ENCODE assay signal across 18 cellular contexts in the genomic region with DNA sequence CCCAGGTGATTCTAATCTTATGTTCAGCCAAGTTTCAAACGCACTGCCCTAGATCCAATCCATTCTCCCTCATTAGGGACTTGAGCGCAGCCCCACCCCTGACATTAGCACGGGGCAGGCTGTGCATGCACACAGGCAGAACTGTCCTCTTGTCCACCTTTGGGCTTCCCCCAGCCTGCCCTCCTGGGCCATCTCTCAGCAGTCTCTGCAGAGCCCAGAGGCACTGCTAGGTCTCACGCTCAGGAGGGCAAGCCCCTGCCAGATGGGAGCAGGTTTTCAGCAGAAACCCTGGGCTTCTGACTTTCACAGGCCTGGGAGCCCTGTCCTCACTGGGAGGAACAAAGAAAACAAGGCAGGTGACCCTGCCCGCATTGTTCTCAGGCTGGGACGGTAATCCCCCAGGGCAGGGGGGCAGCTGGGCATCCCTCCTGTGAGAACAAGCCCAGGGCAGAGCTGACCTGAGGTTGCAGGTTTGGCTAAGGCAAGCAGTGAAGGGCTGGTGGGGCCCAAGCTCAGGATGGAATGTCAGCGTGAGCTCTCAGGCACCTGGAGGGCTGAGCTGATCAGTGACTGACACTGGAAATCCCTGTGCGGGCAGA. TPM values are rescaled to one million over a fixed set of nuclear protein-coding genes. Genes with fewer than 3 reads are reported as not detected.
DNase-seq lines count a peak whose midpoint lies in the region; ATAC-seq and TF ChIP-seq lines count a peak whose summit lies in the region.
"Had no signal": no experiment of that assay in that cellular context is flagged by ENCODE, and none has a peak within 500 bp of the region (broad histone marks: within the 10 kb centered on the region; RNA-seq: fewer than 3 reads in every experiment).

No MANE protein-coding gene starts in this region.

- H3K4me2 ChIP-seq in HCT116 (ENCODE audit: low read length) (peak overlapping the region; percentile 82), Karpas-422 (ENCODE audit: low read depth, low read length, poor library complexity, severe bottlenecking) (no peak overlapping the region)

- H3K4me1 Mint-ChIP-seq in WTC11 = peaks cover 86% of the 10 kb centered on the region
- H3K4me1 Mint-ChIP-seq: central memory CD8-positive, alpha-beta T cell had no signal

- peaks cover 7% of the 10 kb centered on the region for H3K36me3 Mint-ChIP-seq in WTC11
- H3K36me3 Mint-ChIP-seq: T-cell had no signal

- no peak overlapping the region for H2AFZ ChIP-seq in HCT116 (ENCODE audit: low read depth, low read length, poor library complexity, severe bottlenecking)
- H2AFZ ChIP-seq in Karpas-422 (ENCODE audit: low read length) = no peak overlapping the region

- H3K79me2 ChIP-seq in HCT116 (ENCODE audit: insufficient read depth, low read length) (peaks cover 84% of the 10 kb centered on the region), Karpas-422 (ENCODE audit: low read length) (no peaks in the 10 kb centered on the region)

- H4K20me1 ChIP-seq in HCT116 (ENCODE audit: insufficient read depth) (no peaks in the 10 kb centered on the region), Karpas-422 (ENCODE audit: insufficient read depth, low read depth, low read length) (no peaks in the 10 kb centered on the region)

- RAD21 ChIA-PET in HCT116 (lab: Charles Lee; ENCODE audit: low non-redundant PET in 1 of 2, low total read pairs in 2 of 2, uncharacterized antibody in 2 of 2, unreplicated experiment in 2 of 2) = no interaction called here

- ATAC-seq in HCT116 (no peak), WTC11 (peak; percentile 44), left colon (peak; percentile 8), HG02642 (IDR thresholded peaks at IDR 0.05; ENCODE audit: poor library complexity, unreplicated experiment) (no peak), HG03457 (IDR thresholded peaks at IDR 0.05; ENCODE audit: unreplicated experiment) (no peak)
- ATAC-seq: effector memory CD8-positive, alpha-beta T cell; T-cell had no signal

- peaks cover 46 to 57% of the 10 kb centered on the region in 2 experiments for H3K4me1 ChIP-seq in HCT116 (ENCODE audit: control insufficient read depth in 1 of 2, insufficient read depth in 2 of 2, low read length in 2 of 2)
- no peaks in the 10 kb centered on the region for H3K4me1 ChIP-seq in Karpas-422 (ENCODE audit: low read length)
- H3K4me1 ChIP-seq: HAP-1 had no signal

- TF ChIP-seq RAD21 in HCT116 (IDR thresholded peaks at IDR 0.05; ENCODE audit: low read depth) = no peak

- no peak for TF ChIP-seq POLR2A in HCT116 (IDR thresholded peaks at IDR 0.05; ENCODE audit: borderline replicate concordance, extremely low read depth, insufficient read depth, insufficient read length)

- CTCF ChIA-PET in HCT116 (lab: Charles Lee) = no interaction called here
- CTCF ChIA-PET in WTC11 (lab: Charles Lee) = interaction anchor here (0.8 to 10.7 kb wide), 9 partner anchors 12 to 106 kb away, joined by 3 to 122 read pairs (median 4); a partner anchor contains a TSS

- intact Hi-C loops in HCT116 (cut with micrococcal nuclease) (no loop called here), left colon (cut with DNase I, micrococcal nuclease) (no loop called here)

- H3K9me3 ChIP-seq in HCT116 (ENCODE audit: control insufficient read depth in 1 of 2, insufficient read depth in 1 of 2, low read depth in 1 of 2, low read length in 2 of 2) = no peaks in the 10 kb centered on the region
- H3K9me3 ChIP-seq in Karpas-422 (ENCODE audit: low read length) = no peaks in the 10 kb centered on the region
- H3K9me3 ChIP-seq: HAP-1 had no signal

- H3K4me3 Mint-ChIP-seq in WTC11 = no peak overlapping the region
- H3K4me3 Mint-ChIP-seq: activated B cell treated with CpG ODN at 0.5 μM for 24 hours; central memory CD8-positive, alpha-beta T cell; effector memory CD8-positive, alpha-beta T cell; T-cell had no signal

- BruUV-seq in HCT116 (replicated peaks; lab: Mats Ljungman, UMichigan) = no TSS peak

- no peaks in the 10 kb centered on the region for H3K9me2 ChIP-seq in HCT116 (ENCODE audit: insufficient read depth)
- H3K9me2 ChIP-seq in Karpas-422 (replicated peaks; ENCODE audit: insufficient read depth, low read length) = no peaks in the 10 kb centered on the region

- no peaks in the 10 kb centered on the region for H3K9me3 Mint-ChIP-seq in WTC11
- H3K9me3 Mint-ChIP-seq: activated B cell treated with CpG ODN at 0.5 μM for 24 hours; central memory CD8-positive, alpha-beta T cell; effector memory CD8-positive, alpha-beta T cell; T-cell had no signal

- H3K9ac ChIP-seq in HCT116 (ENCODE audit: low read length) (peak overlapping the region; percentile 34), Karpas-422 (ENCODE audit: low read length) (no peak overlapping the region)

- peak overlapping the region; percentile 97 for H3K27ac Mint-ChIP-seq in WTC11
- H3K27ac Mint-ChIP-seq: activated B cell treated with CpG ODN at 0.5 μM for 24 hours, T-cell had no signal

- DNase-seq in HCT116 (ENCODE audit: low read depth, low spot score) (no peak), WTC11 (ENCODE audit: low spot score) (peak; percentile 58), left colon (no peak), retinal pigment epithelial cell (ENCODE audit: low read depth) (peak; percentile 13), Karpas-422 (no peak), NCI-H187 treated with DMSO at 0.1 percent for 48 hours (lab: John Stamatoyannopoulos, UW) (no peak)
- DNase-seq: activated B cell treated with CpG ODN at 0.5 μM for 24 hours; activated effector memory CD4-positive, alpha-beta T cell treated with Interleukin-2 at 50 U/mL for 16 hours; amniotic stem cell; effector memory CD8-positive, alpha-beta T cell; hippocampal formation; NCI-H774; T-cell had no signal

- H3K27ac ChIP-seq in HCT116 (ENCODE audit: low read depth, low read length) (peak overlapping the region; percentile 36; the same call in 1 of the 2 replicates), Karpas-422 (ENCODE audit: low read length) (no peak overlapping the region)

- H3K4me3 ChIP-seq in HCT116 (replicated peaks in 1 of 2; ENCODE audit: low read depth in 1 of 2, low read length in 2 of 2) = no peak overlapping the region
- no peak overlapping the region for H3K4me3 ChIP-seq in retinal pigment epithelial cell (ENCODE audit: low read length)
- no peak overlapping the region for H3K4me3 ChIP-seq in Karpas-422 (ENCODE audit: low read length)
- H3K4me3 ChIP-seq: HAP-1 had no signal

- no peaks in the 10 kb centered on the region for H3K27me3 Mint-ChIP-seq in WTC11 (ENCODE audit: low read depth)
- H3K27me3 Mint-ChIP-seq: central memory CD8-positive, alpha-beta T cell; effector memory CD8-positive, alpha-beta T cell; T-cell had no signal

- H3K27me3 ChIP-seq in HCT116 (ENCODE audit: insufficient read depth, low read length) = no peaks in the 10 kb centered on the region
- H3K27me3 ChIP-seq in Karpas-422 (ENCODE audit: low read length) = no peaks in the 10 kb centered on the region

- no peak for TF ChIP-seq CTCF in HCT116 (IDR thresholded peaks at IDR 0.05 in 2 of 3, conservative IDR thresholded peaks at IDR 0.05 in 1 of 3; ENCODE audit: borderline replicate concordance in 1 of 3, insufficient read depth in 1 of 3, low read depth in 2 of 3, low read length in 2 of 3)
- no peak for TF ChIP-seq CTCF in WTC11 (IDR thresholded peaks at IDR 0.05)
- TF ChIP-seq CTCF in retinal pigment epithelial cell (conservative IDR thresholded peaks at IDR 0.05; ENCODE audit: low read depth, low read length) = no peak

- H3K36me3 ChIP-seq in HCT116 (ENCODE audit: control insufficient read depth in 1 of 2, insufficient read depth in 2 of 2, low read length in 2 of 2) (no peaks in the 10 kb centered on the region), Karpas-422 (ENCODE audit: insufficient read depth, low read length) (no peaks in the 10 kb centered on the region)
- H3K36me3 ChIP-seq: HAP-1 had no signal

- POLR2A ChIA-PET in HCT116 (lab: Charles Lee) (interaction anchor here (1.2 kb wide), 2 partner anchors 9 to 24 kb away, joined by 3 read pairs; no protein-coding TSS in a partner anchor), WTC11 (lab: Charles Lee) (interaction anchor here (0.6 kb wide), 1 partner anchor 59 kb away, joined by 5 read pairs; no protein-coding TSS in a partner anchor)

TF ChIP-seq in HCT116, 20 proteins besides CTCF, POLR2A, EP300 and RAD21 (continues in another document):
- TF ChIP-seq SRF (IDR thresholded peaks at IDR 0.05; ENCODE audit: low read depth) (no peak), POLR2AphosphoS5 (IDR thresholded peaks at IDR 0.05; ENCODE audit: low read depth, low read length) (no peak), SIN3A (IDR thresholded peaks at IDR 0.05; ENCODE audit: low read depth) (no peak), CEBPB (IDR thresholded peaks at IDR 0.05; ENCODE audit: low read depth) (no peak), YY1 (IDR thresholded peaks at IDR 0.05; ENCODE audit: extremely low read depth, insufficient replicate concordance, low read depth, low read length) (no peak)

TF ChIP-seq in WTC11, 78 proteins besides CTCF, POLR2A, EP300 and RAD21:
- TF ChIP-seq, protein P1, sequence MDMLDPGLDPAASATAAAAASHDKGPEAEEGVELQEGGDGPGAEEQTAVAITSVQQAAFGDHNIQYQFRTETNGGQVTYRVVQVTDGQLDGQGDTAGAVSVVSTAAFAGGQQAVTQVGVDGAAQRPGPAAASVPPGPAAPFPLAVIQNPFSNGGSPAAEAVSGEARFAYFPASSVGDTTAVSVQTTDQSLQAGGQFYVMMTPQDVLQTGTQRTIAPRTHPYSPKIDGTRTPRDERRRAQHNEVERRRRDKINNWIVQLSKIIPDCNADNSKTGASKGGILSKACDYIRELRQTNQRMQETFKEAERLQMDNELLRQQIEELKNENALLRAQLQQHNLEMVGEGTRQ (CRISPR knock-in tag; IDR thresholded peaks at IDR 0.05) = peak; percentile 52
- TF ChIP-seq NR2C2 (CRISPR knock-in tag; IDR thresholded peaks at IDR 0.05) (no peak), ZNF423 (CRISPR knock-in tag; IDR thresholded peaks at IDR 0.05) (peak; percentile 86), ZNF121 (CRISPR knock-in tag; IDR thresholded peaks at IDR 0.05) (peak; percentile 76; the same call in 1 of the 2 replicates), TEAD1 (CRISPR knock-in tag; IDR thresholded peaks at IDR 0.05) (peak; percentile 60; the same call in 1 of the 2 replicates)
- TF ChIP-seq, protein P2, sequence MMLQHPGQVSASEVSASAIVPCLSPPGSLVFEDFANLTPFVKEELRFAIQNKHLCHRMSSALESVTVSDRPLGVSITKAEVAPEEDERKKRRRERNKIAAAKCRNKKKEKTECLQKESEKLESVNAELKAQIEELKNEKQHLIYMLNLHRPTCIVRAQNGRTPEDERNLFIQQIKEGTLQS (CRISPR knock-in tag; conservative IDR thresholded peaks at IDR 0.05) = no peak
TF ChIP-seq in WTC11: peak in this region for 4.

RNA-seq across cellular contexts. Expression of a gene that starts 24.5 kb away (rescaled TPM):
- total RNA-seq in HCT116 (2021; ENCODE audit: unreplicated experiment) (9.5 TPM), WTC11 (2021) (31.7 to 41.8 TPM (median 34.3 TPM) in 3 replicates), left colon (10 to 100 TPM; 44.8 to 52.9 TPM)
- 6.4 and 8.3 TPM in 2 replicates for polyA plus RNA-seq in HCT116 (2012)
- total RNA-seq in Karpas-422 (2014; rRNA removed; shearing (Covaris generic); ENCODE audit: low replicate concordance) = not detected in 2 replicates
- total RNA-seq: activated B cell treated with CpG ODN at 0.5 μM for 24 hours had no signal
- polyA plus RNA-seq: neural cell had no signal

Comparison
In these comparisons a context has a peak if more than half of its experiments do, and no peak if none do; other contexts are left out.
1. ATAC-seq: peak in WTC11 (single experiment) and left colon (single experiment); none in HCT116 (single experiment), HG02642 (single experiment) and HG03457 (single experiment).
2. DNase-seq: peak in WTC11 (single experiment) and retinal pigment epithelial cell (single experiment); none in HCT116 (single experiment), left colon (0 of 2), Karpas-422 (single experiment) and NCI-H187 treated with DMSO at 0.1 percent for 48 hours (single experiment).
3. RNA of a gene that starts 24.5 kb away (total RNA-seq): 44.8 to 52.9 TPM in left colon, 31.7 to 41.8 TPM in WTC11 and 9.5 TPM in HCT116 (single experiment); not detected in Karpas-422; every median in the first group is over 10 times any median in the second.